In the genomic region with DNA sequence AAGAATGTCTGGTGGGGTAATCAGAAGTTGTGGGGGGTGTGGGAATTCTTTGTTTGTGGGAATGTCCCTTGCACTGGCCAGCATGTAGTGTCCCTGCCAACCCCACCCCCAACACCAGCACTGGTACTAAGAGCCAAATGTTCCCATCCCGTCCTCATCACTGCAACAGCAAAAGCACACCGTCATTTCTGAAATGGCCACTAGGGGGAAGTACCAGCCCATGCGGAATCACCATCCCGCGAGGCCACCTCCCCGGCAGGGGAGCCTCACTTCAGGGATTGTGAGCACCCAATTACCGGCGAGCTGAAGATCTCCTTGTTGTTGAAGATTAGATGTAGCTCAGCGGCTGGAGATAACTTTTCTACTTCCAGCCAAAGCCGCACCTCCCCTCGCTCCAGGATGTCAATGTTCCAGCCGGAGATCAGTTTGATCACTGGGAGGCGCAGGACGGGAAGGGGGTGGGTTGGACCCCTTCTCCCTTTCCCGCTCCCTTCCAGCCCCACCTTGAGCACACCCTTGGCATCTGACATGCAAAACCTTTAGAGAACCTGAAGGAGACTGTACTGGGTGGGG, we compare ENCODE assay signal across 1 cellular context.
A peak's percentile ranks its signal among the peaks of the same experiment; 100 is the strongest.
TF ChIP-seq lines count a peak whose summit lies in the region.

No MANE protein-coding gene starts in this region.

TF ChIP-seq in GM12878, 131 proteins besides CTCF, POLR2A, EP300 and RAD21 (continued from another document):
- TF ChIP-seq IRF5 (IDR thresholded peaks at IDR 0.05; ENCODE audit: borderline replicate concordance): no peak
- peak; percentile 22; the same call in 1 of the 2 replicates for TF ChIP-seq CREM (IDR thresholded peaks at IDR 0.05; ENCODE audit: low read depth)
- TF ChIP-seq, protein P1, sequence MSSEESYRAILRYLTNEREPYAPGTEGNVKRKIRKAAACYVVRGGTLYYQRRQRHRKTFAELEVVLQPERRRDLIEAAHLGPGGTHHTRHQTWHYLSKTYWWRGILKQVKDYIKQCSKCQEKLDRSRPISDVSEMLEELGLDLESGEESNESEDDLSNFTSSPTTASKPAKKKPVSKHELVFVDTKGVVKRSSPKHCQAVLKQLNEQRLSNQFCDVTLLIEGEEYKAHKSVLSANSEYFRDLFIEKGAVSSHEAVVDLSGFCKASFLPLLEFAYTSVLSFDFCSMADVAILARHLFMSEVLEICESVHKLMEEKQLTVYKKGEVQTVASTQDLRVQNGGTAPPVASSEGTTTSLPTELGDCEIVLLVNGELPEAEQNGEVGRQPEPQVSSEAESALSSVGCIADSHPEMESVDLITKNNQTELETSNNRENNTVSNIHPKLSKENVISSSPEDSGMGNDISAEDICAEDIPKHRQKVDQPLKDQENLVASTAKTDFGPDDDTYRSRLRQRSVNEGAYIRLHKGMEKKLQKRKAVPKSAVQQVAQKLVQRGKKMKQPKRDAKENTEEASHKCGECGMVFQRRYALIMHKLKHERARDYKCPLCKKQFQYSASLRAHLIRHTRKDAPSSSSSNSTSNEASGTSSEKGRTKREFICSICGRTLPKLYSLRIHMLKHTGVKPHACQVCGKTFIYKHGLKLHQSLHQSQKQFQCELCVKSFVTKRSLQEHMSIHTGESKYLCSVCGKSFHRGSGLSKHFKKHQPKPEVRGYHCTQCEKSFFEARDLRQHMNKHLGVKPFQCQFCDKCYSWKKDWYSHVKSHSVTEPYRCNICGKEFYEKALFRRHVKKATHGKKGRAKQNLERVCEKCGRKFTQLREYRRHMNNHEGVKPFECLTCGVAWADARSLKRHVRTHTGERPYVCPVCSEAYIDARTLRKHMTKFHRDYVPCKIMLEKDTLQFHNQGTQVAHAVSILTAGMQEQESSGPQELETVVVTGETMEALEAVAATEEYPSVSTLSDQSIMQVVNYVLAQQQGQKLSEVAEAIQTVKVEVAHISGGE (CRISPR knock-in tag; IDR thresholded peaks at IDR 0.05): no peak
- TF ChIP-seq NBN (IDR thresholded peaks at IDR 0.05): no peak
- TF ChIP-seq YY1 (IDR thresholded peaks at IDR 0.05; ENCODE audit: low read depth, low read length): peak; percentile 54; the same call in 1 of the 2 replicates
- TF ChIP-seq E2F4 (IDR thresholded peaks at IDR 0.05; ENCODE audit: low read depth, low read length): no peak
- TF ChIP-seq, protein P2, sequence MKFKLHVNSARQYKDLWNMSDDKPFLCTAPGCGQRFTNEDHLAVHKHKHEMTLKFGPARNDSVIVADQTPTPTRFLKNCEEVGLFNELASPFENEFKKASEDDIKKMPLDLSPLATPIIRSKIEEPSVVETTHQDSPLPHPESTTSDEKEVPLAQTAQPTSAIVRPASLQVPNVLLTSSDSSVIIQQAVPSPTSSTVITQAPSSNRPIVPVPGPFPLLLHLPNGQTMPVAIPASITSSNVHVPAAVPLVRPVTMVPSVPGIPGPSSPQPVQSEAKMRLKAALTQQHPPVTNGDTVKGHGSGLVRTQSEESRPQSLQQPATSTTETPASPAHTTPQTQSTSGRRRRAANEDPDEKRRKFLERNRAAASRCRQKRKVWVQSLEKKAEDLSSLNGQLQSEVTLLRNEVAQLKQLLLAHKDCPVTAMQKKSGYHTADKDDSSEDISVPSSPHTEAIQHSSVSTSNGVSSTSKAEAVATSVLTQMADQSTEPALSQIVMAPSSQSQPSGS (IDR thresholded peaks at IDR 0.05; ENCODE audit: low read length): no peak
- TF ChIP-seq SPI1 (IDR thresholded peaks at IDR 0.05; ENCODE audit: borderline replicate concordance, insufficient read depth, low read depth, low read length): no peak
- TF ChIP-seq RELA (IDR thresholded peaks at IDR 0.05; ENCODE audit: borderline replicate concordance, partially characterized antibody): no peak
- no peak for TF ChIP-seq JUND (IDR thresholded peaks at IDR 0.05; ENCODE audit: low read depth, low read length)
- TF ChIP-seq PML (IDR thresholded peaks at IDR 0.05; ENCODE audit: low read length): no peak
- no peak for TF ChIP-seq SUZ12 (IDR thresholded peaks at IDR 0.05; ENCODE audit: unreplicated experiment)
- 0 out of 2 replicates have a peak, but pooled peaks have one; percentile 18 for TF ChIP-seq EED (IDR thresholded peaks at IDR 0.05; ENCODE audit: low read depth)
- TF ChIP-seq IRF4 (IDR thresholded peaks at IDR 0.05; ENCODE audit: low read depth, low read length): no peak
- no peak for TF ChIP-seq HSF1 (IDR thresholded peaks at IDR 0.05; ENCODE audit: low read depth, low read length)
- TF ChIP-seq MLLT1 (IDR thresholded peaks at IDR 0.05): no peak
- TF ChIP-seq SREBF1 (IDR thresholded peaks at IDR 0.05; ENCODE audit: low read length): no peak
- TF ChIP-seq TARDBP (IDR thresholded peaks at IDR 0.05; ENCODE audit: borderline replicate concordance): no peak
- TF ChIP-seq POU2F2 (IDR thresholded peaks at IDR 0.05; ENCODE audit: borderline replicate concordance, low read depth, low read length): no peak
- TF ChIP-seq, protein P3, sequence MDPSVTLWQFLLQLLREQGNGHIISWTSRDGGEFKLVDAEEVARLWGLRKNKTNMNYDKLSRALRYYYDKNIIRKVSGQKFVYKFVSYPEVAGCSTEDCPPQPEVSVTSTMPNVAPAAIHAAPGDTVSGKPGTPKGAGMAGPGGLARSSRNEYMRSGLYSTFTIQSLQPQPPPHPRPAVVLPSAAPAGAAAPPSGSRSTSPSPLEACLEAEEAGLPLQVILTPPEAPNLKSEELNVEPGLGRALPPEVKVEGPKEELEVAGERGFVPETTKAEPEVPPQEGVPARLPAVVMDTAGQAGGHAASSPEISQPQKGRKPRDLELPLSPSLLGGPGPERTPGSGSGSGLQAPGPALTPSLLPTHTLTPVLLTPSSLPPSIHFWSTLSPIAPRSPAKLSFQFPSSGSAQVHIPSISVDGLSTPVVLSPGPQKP (IDR thresholded peaks at IDR 0.05; ENCODE audit: low read depth, low read length): no peak
- no peak for TF ChIP-seq SMARCA5 (IDR thresholded peaks at IDR 0.05)
- TF ChIP-seq, protein P4, sequence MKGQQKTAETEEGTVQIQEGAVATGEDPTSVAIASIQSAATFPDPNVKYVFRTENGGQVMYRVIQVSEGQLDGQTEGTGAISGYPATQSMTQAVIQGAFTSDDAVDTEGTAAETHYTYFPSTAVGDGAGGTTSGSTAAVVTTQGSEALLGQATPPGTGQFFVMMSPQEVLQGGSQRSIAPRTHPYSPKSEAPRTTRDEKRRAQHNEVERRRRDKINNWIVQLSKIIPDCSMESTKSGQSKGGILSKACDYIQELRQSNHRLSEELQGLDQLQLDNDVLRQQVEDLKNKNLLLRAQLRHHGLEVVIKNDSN (IDR thresholded peaks at IDR 0.05; ENCODE audit: borderline replicate concordance, extremely low read length, insufficient read depth, low read depth, low read length): no peak
- no peak for TF ChIP-seq BCL3 (IDR thresholded peaks at IDR 0.05; ENCODE audit: borderline replicate concordance, insufficient read depth, low read depth, low read length, poor library complexity, severe bottlenecking)
- TF ChIP-seq, protein P5, sequence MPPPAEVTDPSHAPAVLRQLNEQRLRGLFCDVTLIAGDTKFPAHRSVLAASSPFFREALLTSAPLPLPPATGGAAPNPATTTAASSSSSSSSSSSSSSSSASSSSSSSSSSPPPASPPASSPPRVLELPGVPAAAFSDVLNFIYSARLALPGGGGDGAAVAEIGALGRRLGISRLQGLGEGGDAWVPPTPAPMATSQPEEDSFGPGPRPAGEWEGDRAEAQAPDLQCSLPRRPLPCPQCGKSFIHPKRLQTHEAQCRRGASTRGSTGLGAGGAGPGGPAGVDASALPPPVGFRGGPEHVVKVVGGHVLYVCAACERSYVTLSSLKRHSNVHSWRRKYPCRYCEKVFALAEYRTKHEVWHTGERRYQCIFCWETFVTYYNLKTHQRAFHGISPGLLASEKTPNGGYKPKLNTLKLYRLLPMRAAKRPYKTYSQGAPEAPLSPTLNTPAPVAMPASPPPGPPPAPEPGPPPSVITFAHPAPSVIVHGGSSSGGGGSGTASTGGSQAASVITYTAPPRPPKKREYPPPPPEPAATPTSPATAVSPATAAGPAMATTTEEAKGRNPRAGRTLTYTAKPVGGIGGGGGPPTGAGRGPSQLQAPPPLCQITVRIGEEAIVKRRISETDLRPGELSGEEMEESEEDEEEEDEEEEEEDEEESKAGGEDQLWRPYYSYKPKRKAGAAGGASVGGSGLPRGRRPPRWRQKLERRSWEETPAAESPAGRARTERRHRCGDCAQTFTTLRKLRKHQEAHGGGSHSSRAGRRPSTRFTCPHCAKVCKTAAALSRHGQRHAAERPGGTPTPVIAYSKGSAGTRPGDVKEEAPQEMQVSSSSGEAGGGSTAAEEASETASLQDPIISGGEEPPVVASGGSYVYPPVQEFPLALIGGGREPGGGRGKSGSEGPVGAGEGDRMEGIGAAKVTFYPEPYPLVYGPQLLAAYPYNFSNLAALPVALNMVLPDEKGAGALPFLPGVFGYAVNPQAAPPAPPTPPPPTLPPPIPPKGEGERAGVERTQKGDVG (CRISPR knock-in tag; IDR thresholded peaks at IDR 0.05): no peak
- TF ChIP-seq DPF2 (IDR thresholded peaks at IDR 0.05): no peak
